Comparison of ENCODE assay signal across 1 cellular context in genomic region chr6:150143521-150144293, GRCh38.
TF ChIP-seq lines count a peak whose summit lies in the region.

No MANE protein-coding gene starts in this region.

TF ChIP-seq in WTC11, 78 proteins besides CTCF, POLR2A, EP300 and RAD21 (continued from another document):
- no peak for TF ChIP-seq ZNF532 (CRISPR knock-in tag; IDR thresholded peaks at IDR 0.05; ENCODE audit: borderline replicate concordance)
- TF ChIP-seq E2F5 (CRISPR knock-in tag; IDR thresholded peaks at IDR 0.05) = no peak
- no peak for TF ChIP-seq ATF3 (CRISPR knock-in tag; conservative IDR thresholded peaks at IDR 0.05)
